2 cellular contexts compared by ENCODE assay signal in the genomic region with DNA sequence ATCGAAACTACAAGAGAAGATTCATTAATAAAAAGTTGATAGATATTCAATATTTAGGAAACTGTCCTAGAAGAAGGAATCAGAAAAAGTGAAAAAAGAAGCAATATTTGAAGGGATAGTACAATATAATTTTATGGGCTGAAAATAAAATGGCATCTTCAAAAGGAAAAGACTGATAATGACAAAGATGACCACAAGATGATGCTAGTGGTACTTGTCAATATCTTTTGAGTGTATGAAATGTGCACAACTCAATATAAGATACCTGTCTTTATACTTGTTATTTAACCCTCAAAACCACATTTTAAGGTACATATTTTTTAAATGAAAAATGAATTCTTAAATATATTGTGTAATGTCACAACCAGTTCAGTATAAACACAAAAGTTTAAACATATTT.
TF ChIP-seq lines count a peak whose summit lies in the region.

No MANE protein-coding gene starts in this region.

TF ChIP-seq in SK-N-SH, 30 proteins besides CTCF, POLR2A, EP300 and RAD21:
- TF ChIP-seq SMC3 (IDR thresholded peaks at IDR 0.05; ENCODE audit: low read depth, low read length) = peak; percentile 39; the same call in 1 of the 2 replicates
- no peak for TF ChIP-seq NRF1 (IDR thresholded peaks at IDR 0.05; ENCODE audit: low read depth, low read length)
TF ChIP-seq in SK-N-SH: peak in this region for 1.

TF ChIP-seq in SK-N-SH treated with all-trans-retinoic acid at 6 μM for 48 hours, 23 proteins besides CTCF, POLR2A, EP300 and RAD21 (continued from another document):
- TF ChIP-seq ZNF70 (CRISPR knock-in tag; IDR thresholded peaks at IDR 0.05) (no peak), BACH2 (CRISPR knock-in tag; IDR thresholded peaks at IDR 0.05; ENCODE audit: borderline replicate concordance) (no peak), RARB (CRISPR knock-in tag; IDR thresholded peaks at IDR 0.05) (no peak), ZC3H10 (CRISPR knock-in tag; IDR thresholded peaks at IDR 0.05) (no peak), ZFP30 (CRISPR knock-in tag; IDR thresholded peaks at IDR 0.05) (no peak), PPARA (CRISPR knock-in tag; IDR thresholded peaks at IDR 0.05; ENCODE audit: borderline replicate concordance) (no peak), ZNF8 (CRISPR knock-in tag; IDR thresholded peaks at IDR 0.05) (no peak), ESRRG (CRISPR knock-in tag; IDR thresholded peaks at IDR 0.05) (no peak)
- TF ChIP-seq, protein P1, sequence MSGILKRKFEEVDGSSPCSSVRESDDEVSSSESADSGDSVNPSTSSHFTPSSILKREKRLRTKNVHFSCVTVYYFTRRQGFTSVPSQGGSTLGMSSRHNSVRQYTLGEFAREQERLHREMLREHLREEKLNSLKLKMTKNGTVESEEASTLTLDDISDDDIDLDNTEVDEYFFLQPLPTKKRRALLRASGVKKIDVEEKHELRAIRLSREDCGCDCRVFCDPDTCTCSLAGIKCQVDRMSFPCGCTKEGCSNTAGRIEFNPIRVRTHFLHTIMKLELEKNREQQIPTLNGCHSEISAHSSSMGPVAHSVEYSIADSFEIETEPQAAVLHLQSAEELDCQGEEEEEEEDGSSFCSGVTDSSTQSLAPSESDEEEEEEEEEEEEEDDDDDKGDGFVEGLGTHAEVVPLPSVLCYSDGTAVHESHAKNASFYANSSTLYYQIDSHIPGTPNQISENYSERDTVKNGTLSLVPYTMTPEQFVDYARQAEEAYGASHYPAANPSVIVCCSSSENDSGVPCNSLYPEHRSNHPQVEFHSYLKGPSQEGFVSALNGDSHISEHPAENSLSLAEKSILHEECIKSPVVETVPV (CRISPR knock-in tag; IDR thresholded peaks at IDR 0.05) = no peak
- TF ChIP-seq, protein P2, sequence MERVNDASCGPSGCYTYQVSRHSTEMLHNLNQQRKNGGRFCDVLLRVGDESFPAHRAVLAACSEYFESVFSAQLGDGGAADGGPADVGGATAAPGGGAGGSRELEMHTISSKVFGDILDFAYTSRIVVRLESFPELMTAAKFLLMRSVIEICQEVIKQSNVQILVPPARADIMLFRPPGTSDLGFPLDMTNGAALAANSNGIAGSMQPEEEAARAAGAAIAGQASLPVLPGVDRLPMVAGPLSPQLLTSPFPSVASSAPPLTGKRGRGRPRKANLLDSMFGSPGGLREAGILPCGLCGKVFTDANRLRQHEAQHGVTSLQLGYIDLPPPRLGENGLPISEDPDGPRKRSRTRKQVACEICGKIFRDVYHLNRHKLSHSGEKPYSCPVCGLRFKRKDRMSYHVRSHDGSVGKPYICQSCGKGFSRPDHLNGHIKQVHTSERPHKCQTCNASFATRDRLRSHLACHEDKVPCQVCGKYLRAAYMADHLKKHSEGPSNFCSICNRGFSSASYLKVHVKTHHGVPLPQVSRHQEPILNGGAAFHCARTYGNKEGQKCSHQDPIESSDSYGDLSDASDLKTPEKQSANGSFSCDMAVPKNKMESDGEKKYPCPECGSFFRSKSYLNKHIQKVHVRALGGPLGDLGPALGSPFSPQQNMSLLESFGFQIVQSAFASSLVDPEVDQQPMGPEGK (CRISPR knock-in tag; IDR thresholded peaks at IDR 0.05; ENCODE audit: borderline replicate concordance) = no peak
